1 cellular context compared by ENCODE assay signal in the genomic region with DNA sequence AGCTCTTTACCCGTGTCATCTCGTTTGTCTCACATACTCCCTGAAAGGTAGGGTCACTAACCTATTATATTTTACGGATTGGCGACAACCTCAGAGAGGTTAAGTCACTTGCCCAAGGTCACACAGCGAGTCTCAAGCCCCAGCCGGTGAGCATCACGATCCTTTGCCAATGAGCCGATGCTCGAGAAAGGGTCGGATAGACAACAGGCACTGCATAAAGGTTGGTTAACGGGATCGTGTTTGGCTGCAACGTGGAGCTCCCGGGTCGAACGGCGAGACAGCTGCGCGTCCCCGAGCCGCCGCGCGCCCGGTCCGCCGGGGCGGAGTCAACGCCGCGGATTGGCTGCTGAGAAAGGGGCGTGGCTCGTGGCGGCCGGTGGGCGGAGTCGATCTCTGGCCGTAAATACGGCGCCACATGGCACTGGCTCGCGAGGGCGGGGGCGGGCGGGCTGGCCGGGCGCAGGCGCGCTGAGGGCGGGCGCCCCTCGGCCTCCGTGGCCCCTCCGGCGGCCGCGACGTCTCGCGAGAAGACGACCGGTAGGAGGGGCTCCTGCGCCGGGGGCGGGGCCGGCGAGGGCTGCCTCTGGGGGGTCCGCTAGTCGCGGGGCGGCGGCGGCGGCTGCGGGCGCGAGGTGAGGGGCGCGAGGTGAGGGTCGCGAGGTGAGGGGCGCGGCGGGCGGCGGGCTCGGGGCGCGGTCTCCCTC.
A peak's percentile ranks its signal among the peaks of the same experiment; 100 is the strongest.
TF ChIP-seq lines count a peak whose summit lies in the region.

CHST12 (plus strand) TSS at position 598 of the 704 bp plus-strand sequence. CDS start 29,029 bp downstream, outside the sequence.

TF ChIP-seq in HepG2, 621 proteins besides CTCF, POLR2A, EP300 and RAD21 (continued from another document and continues in another):
- TF ChIP-seq NAIF1 (CRISPR knock-in tag; IDR thresholded peaks at IDR 0.05; ENCODE audit: borderline replicate concordance) (no peak), THYN1 (CRISPR knock-in tag; IDR thresholded peaks at IDR 0.05; ENCODE audit: borderline replicate concordance, low read depth) (no peak), ZNF609 (CRISPR knock-in tag; IDR thresholded peaks at IDR 0.05; ENCODE audit: borderline replicate concordance) (0 out of 2 replicates have a peak, but pooled peaks have one; percentile 31), ZNF44 (CRISPR knock-in tag; IDR thresholded peaks at IDR 0.05) (0 out of 2 replicates have a peak, but pooled peaks have one; percentile 70), DMTF1 (CRISPR knock-in tag; IDR thresholded peaks at IDR 0.05) (no peak), RBFOX2 (IDR thresholded peaks at IDR 0.05; ENCODE audit: low read depth, low read length) (peak; percentile 79), POLR2AphosphoS2 (IDR thresholded peaks at IDR 0.05; ENCODE audit: low read depth, low read length) (no peak), ZNF30 (CRISPR knock-in tag; IDR thresholded peaks at IDR 0.05) (no peak), TBX3 (IDR thresholded peaks at IDR 0.05; ENCODE audit: borderline replicate concordance) (no peak), ZNF562 (CRISPR knock-in tag; IDR thresholded peaks at IDR 0.05; ENCODE audit: borderline replicate concordance) (no peak), RFX1 (IDR thresholded peaks at IDR 0.05) (no peak), RNF219 (CRISPR knock-in tag; IDR thresholded peaks at IDR 0.05) (no peak), CBX1 (IDR thresholded peaks at IDR 0.05; ENCODE audit: low read depth) (peak; percentile 56), ADNP (CRISPR knock-in tag; IDR thresholded peaks at IDR 0.05) (peak; percentile 93), KAT2B (IDR thresholded peaks at IDR 0.05; ENCODE audit: borderline replicate concordance, low read depth, low read length) (no peak), ZFY (CRISPR knock-in tag; IDR thresholded peaks at IDR 0.05) (no peak), IRX3 (CRISPR knock-in tag; IDR thresholded peaks at IDR 0.05; ENCODE audit: borderline replicate concordance, low read depth) (no peak), ASH2L (IDR thresholded peaks at IDR 0.05; ENCODE audit: insufficient read length, low read depth, low read length) (peak; percentile 64), ZBTB7B (CRISPR knock-in tag; IDR thresholded peaks at IDR 0.05) (no peak), SP1 (IDR thresholded peaks at IDR 0.05) (no peak), SP1 (CRISPR knock-in tag; IDR thresholded peaks at IDR 0.05) (peak; percentile 86), RARA (CRISPR knock-in tag; IDR thresholded peaks at IDR 0.05) (no peak), ISL2 (CRISPR knock-in tag; IDR thresholded peaks at IDR 0.05) (no peak; the same call in 1 of the 2 replicates), ZNF501 (CRISPR knock-in tag; IDR thresholded peaks at IDR 0.05) (no peak), KDM2A (CRISPR knock-in tag; IDR thresholded peaks at IDR 0.05; ENCODE audit: borderline replicate concordance, low read depth) (peak; percentile 32; the same call in 1 of the 2 replicates), HNF4G (IDR thresholded peaks at IDR 0.05; ENCODE audit: borderline replicate concordance, low read depth, low read length) (no peak), HNF4G (CRISPR knock-in tag; IDR thresholded peaks at IDR 0.05; ENCODE audit: borderline replicate concordance, low read depth) (no peak), HDAC2 (CRISPR knock-in tag; IDR thresholded peaks at IDR 0.05) (peak; percentile 93; the same call in 1 of the 2 replicates), THAP7 (CRISPR knock-in tag; IDR thresholded peaks at IDR 0.05) (no peak), ATF1 (CRISPR knock-in tag; IDR thresholded peaks at IDR 0.05) (no peak), NFRKB (IDR thresholded peaks at IDR 0.05) (no peak), AGO2 (optimal IDR thresholded peaks at IDR 0.05; ENCODE audit: low read depth, low read length) (no peak), SMARCC2 (IDR thresholded peaks at IDR 0.05) (no peak), ZNF776 (CRISPR knock-in tag; IDR thresholded peaks at IDR 0.05) (no peak), NCOR1 (IDR thresholded peaks at IDR 0.05; ENCODE audit: borderline replicate concordance, low read length) (no peak), SP4 (CRISPR knock-in tag; IDR thresholded peaks at IDR 0.05) (peak; percentile 86), RORA (CRISPR knock-in tag; IDR thresholded peaks at IDR 0.05) (no peak), ZNF629 (CRISPR knock-in tag; conservative IDR thresholded peaks at IDR 0.05) (0 out of 2 replicates have a peak, but pooled peaks have one; percentile 20), GATA4 (IDR thresholded peaks at IDR 0.05; ENCODE audit: borderline replicate concordance, low read depth) (peak; percentile 25; the same call in 1 of the 2 replicates), NFKB2 (CRISPR knock-in tag; IDR thresholded peaks at IDR 0.05; ENCODE audit: borderline replicate concordance) (no peak), ZNF34 (CRISPR knock-in tag; IDR thresholded peaks at IDR 0.05; ENCODE audit: borderline replicate concordance) (no peak), STAT5B (CRISPR knock-in tag; IDR thresholded peaks at IDR 0.05) (no peak), TBX2 (CRISPR knock-in tag; IDR thresholded peaks at IDR 0.05; ENCODE audit: borderline replicate concordance) (no peak; the same call in 1 of the 2 replicates), HNRNPL (IDR thresholded peaks at IDR 0.05; ENCODE audit: low read depth, low read length) (no peak), ZBTB34 (CRISPR knock-in tag; IDR thresholded peaks at IDR 0.05) (no peak), ZFP36L2 (CRISPR knock-in tag; IDR thresholded peaks at IDR 0.05) (no peak), PLRG1 (conservative IDR thresholded peaks at IDR 0.05) (no peak), ELF4 (CRISPR knock-in tag; IDR thresholded peaks at IDR 0.05; ENCODE audit: borderline replicate concordance) (no peak), HNRNPK (IDR thresholded peaks at IDR 0.05; ENCODE audit: low read depth, low read length, poor library complexity, severe bottlenecking) (no peak), ZNF160 (CRISPR knock-in tag; IDR thresholded peaks at IDR 0.05) (0 out of 2 replicates have a peak, but pooled peaks have one; percentile 16), ZKSCAN8 (CRISPR knock-in tag; IDR thresholded peaks at IDR 0.05; ENCODE audit: borderline replicate concordance) (no peak), CC2D1A (CRISPR knock-in tag; IDR thresholded peaks at IDR 0.05) (no peak), TARDBP (CRISPR knock-in tag; IDR thresholded peaks at IDR 0.05) (peak; percentile 72; the same call in 1 of the 2 replicates), PAX8 (CRISPR knock-in tag; IDR thresholded peaks at IDR 0.05; ENCODE audit: borderline replicate concordance) (no peak), PHF5A (CRISPR knock-in tag; IDR thresholded peaks at IDR 0.05; ENCODE audit: low read depth, unreplicated experiment) (peak; percentile 50), ZNF556 (CRISPR knock-in tag; IDR thresholded peaks at IDR 0.05; ENCODE audit: borderline replicate concordance) (no peak), MTA3 (CRISPR knock-in tag; IDR thresholded peaks at IDR 0.05) (no peak)
- TF ChIP-seq, protein P1, sequence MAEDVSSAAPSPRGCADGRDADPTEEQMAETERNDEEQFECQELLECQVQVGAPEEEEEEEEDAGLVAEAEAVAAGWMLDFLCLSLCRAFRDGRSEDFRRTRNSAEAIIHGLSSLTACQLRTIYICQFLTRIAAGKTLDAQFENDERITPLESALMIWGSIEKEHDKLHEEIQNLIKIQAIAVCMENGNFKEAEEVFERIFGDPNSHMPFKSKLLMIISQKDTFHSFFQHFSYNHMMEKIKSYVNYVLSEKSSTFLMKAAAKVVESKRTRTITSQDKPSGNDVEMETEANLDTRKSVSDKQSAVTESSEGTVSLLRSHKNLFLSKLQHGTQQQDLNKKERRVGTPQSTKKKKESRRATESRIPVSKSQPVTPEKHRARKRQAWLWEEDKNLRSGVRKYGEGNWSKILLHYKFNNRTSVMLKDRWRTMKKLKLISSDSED (CRISPR knock-in tag; IDR thresholded peaks at IDR 0.05), result no peak
- TF ChIP-seq, protein P2, sequence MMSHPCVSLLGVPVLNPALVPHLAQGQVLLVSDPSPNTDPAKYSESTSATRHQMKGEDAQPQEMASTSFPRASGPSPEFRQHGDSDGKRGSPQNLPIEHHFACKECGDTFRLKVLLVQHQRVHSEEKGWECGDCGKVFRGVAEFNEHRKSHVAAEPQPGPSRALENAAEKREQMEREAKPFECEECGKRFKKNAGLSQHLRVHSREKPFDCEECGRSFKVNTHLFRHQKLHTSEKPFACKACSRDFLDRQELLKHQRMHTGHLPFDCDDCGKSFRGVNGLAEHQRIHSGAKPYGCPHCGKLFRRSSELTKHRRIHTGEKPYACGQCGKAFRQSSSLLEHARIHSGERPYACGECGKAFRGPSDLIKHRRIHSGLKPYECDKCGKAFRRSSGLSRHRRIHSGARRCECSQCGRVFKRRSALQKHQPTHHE (CRISPR knock-in tag; IDR thresholded peaks at IDR 0.05; ENCODE audit: borderline replicate concordance), result no peak
